Comparison of ENCODE assay signal across 8 cellular contexts in genomic region chr15:68252925-68253534, GRCh38. TPM values are rescaled to one million over a fixed set of nuclear protein-coding genes. Genes with fewer than 3 reads are reported as not detected.
A peak's percentile ranks its signal among the peaks of the same experiment; 100 is the strongest.
DNase-seq lines count a peak whose midpoint lies in the region; ATAC-seq and TF ChIP-seq lines count a peak whose summit lies in the region.

No MANE protein-coding gene starts in this region.

- TF ChIP-seq POLR2A in prostate gland (IDR thresholded peaks at IDR 0.05) = no peak

- no peak overlapping the region for H3K27ac ChIP-seq in prostate gland

- no peaks in the 10 kb centered on the region for H3K27me3 ChIP-seq in prostate gland (replicated peaks; ENCODE audit: insufficient read depth)

- peak; percentile 63 for ATAC-seq in activated CD8-positive, alpha-beta T cell treated with anti-CD3 and anti-CD28 coated beads, Interleukin-2, amount 10 ng/mL, durations not matched to agents 7 days and 5 days

- no peaks in the 10 kb centered on the region for H3K4me1 ChIP-seq in prostate gland (replicated peaks)

- WGBS in prostate gland = 24% methylated on average over 7 of the region's 7 CpGs

- no peaks in the 10 kb centered on the region for H3K36me3 ChIP-seq in prostate gland

- TF ChIP-seq CTCF in prostate gland (IDR thresholded peaks at IDR 0.05) = peak; percentile 30 to 90 (median 80)

- no peak overlapping the region for H3K4me3 Mint-ChIP-seq in activated CD8-positive, alpha-beta T cell treated with anti-CD3 and anti-CD28 coated beads, Interleukin-2, amount 10 ng/mL, durations not matched to agents 7 days and 5 days

- H3K9me3 ChIP-seq in prostate gland = no peaks in the 10 kb centered on the region

- H3K4me3 ChIP-seq in prostate gland = no peak overlapping the region

- DNase-seq in DMS 273 (lab: John Stamatoyannopoulos, UW; ENCODE audit: unreplicated experiment) (peak; percentile 84), HT-29 (ENCODE audit: low spot score) (peak; percentile 93), NCI-H69 (lab: John Stamatoyannopoulos, UW) (peak; percentile 83), germinal center (ENCODE audit: low spot score) (peak; percentile 62), prostate gland (ENCODE audit: low spot score) (peak; percentile 54), 8988T (no peak), OCI-M2 (lab: John Stamatoyannopoulos, UW; ENCODE audit: unreplicated experiment) (no peak)
- DNase-seq in activated CD8-positive, alpha-beta T cell treated with anti-CD3 and anti-CD28 coated beads, Interleukin-2, amount 10 ng/mL, durations not matched to agents 7 days and 5 days = peak; percentile 63

- H3K9me3 Mint-ChIP-seq in activated CD8-positive, alpha-beta T cell treated with anti-CD3 and anti-CD28 coated beads, Interleukin-2, amount 10 ng/mL, durations not matched to agents 7 days and 5 days (ENCODE audit: insufficient read depth) = no peaks in the 10 kb centered on the region

- H3K36me3 Mint-ChIP-seq in activated CD8-positive, alpha-beta T cell treated with anti-CD3 and anti-CD28 coated beads, Interleukin-2, amount 10 ng/mL, durations not matched to agents 7 days and 5 days (ENCODE audit: low read depth) = no peaks in the 10 kb centered on the region

- peaks cover 27% of the 10 kb centered on the region for H3K27me3 Mint-ChIP-seq in activated CD8-positive, alpha-beta T cell treated with anti-CD3 and anti-CD28 coated beads, Interleukin-2, amount 10 ng/mL, durations not matched to agents 7 days and 5 days (ENCODE audit: low read depth)

- intact Hi-C loops in prostate gland (cut with DNase I) = loop anchor here (5.0 to 10.0 kb wide), 2 partner anchors 54 to 422 kb away; no protein-coding TSS in a partner anchor

- H3K27ac Mint-ChIP-seq in activated CD8-positive, alpha-beta T cell treated with anti-CD3 and anti-CD28 coated beads, Interleukin-2, amount 10 ng/mL, durations not matched to agents 7 days and 5 days = no peak overlapping the region

- CTCF ChIA-PET in activated CD8-positive, alpha-beta T cell treated with anti-CD3 and anti-CD28 coated beads, Interleukin-2, amount 10 ng/mL, durations not matched to agents 7 days and 5 days (lab: Charles Lee) = interaction anchor here (0.6 to 7.6 kb wide), 47 partner anchors 8 to 672 kb away, joined by 3 to 152 read pairs (median 5); partner anchors contain the start of gene FEM1B

- peaks cover 7% of the 10 kb centered on the region for H3K4me1 Mint-ChIP-seq in activated CD8-positive, alpha-beta T cell treated with anti-CD3 and anti-CD28 coated beads, Interleukin-2, amount 10 ng/mL, durations not matched to agents 7 days and 5 days (ENCODE audit: low read depth)

- POLR2A ChIA-PET in activated CD8-positive, alpha-beta T cell treated with anti-CD3 and anti-CD28 coated beads, Interleukin-2, amount 10 ng/mL, durations not matched to agents 7 days and 5 days (lab: Charles Lee) = interaction anchor here (0.6 to 1.4 kb wide), 4 partner anchors 25 to 276 kb away, joined by 3 to 8 read pairs (median 4); partner anchors contain the start of gene FEM1B

RNA-seq across cellular contexts. Expression of gene CLN6, which starts 23.5 kb away (rescaled TPM):
- 113 and 122 TPM in 2 replicates for total RNA-seq in HT-29 (2014; rRNA removed; shearing (Covaris generic))
- 10 to 100 TPM; 64.5 to 69.7 TPM for total RNA-seq in activated CD8-positive, alpha-beta T cell treated with anti-CD3 and anti-CD28 coated beads, Interleukin-2, amount 10 ng/mL, durations not matched to agents 7 days and 5 days
- 10 to 100 TPM; 22.7 to 41.8 TPM for total RNA-seq in prostate gland

RNA-seq across cellular contexts. Expression of gene FEM1B, which starts 24.5 kb away (rescaled TPM):
- 22.0 and 23.6 TPM in 2 replicates for total RNA-seq in HT-29 (2014; rRNA removed; shearing (Covaris generic))
- total RNA-seq in activated CD8-positive, alpha-beta T cell treated with anti-CD3 and anti-CD28 coated beads, Interleukin-2, amount 10 ng/mL, durations not matched to agents 7 days and 5 days = 10 to 100 TPM; 45.1 to 50.7 TPM
- 10 to 100 TPM; 46.0 to 50.0 TPM for total RNA-seq in prostate gland

RNA-seq across cellular contexts. Expression of gene CALML4, which starts 47.9 kb away (rescaled TPM):
- 118 and 129 TPM in 2 replicates for total RNA-seq in HT-29 (2014; rRNA removed; shearing (Covaris generic))
- 10 to 100 TPM in 1 of 2 experiments, 1 to 10 TPM in 1; 9.6 to 11.7 TPM for total RNA-seq in activated CD8-positive, alpha-beta T cell treated with anti-CD3 and anti-CD28 coated beads, Interleukin-2, amount 10 ng/mL, durations not matched to agents 7 days and 5 days
- total RNA-seq in prostate gland = 10 to 100 TPM in 1 of 2 donors, 1 to 10 TPM in 1; 4.5 to 18.8 TPM

Comparison
In these comparisons a context has a peak if more than half of its experiments do, and no peak if none do; other contexts are left out.
1. DNase-seq: peak in DMS 273 (single experiment), HT-29 (single experiment), NCI-H69 (single experiment), activated CD8-positive, alpha-beta T cell treated with anti-CD3 and anti-CD28 coated beads, Interleukin-2, amount 10 ng/mL, durations not matched to agents 7 days and 5 days (single experiment), germinal center (single experiment) and prostate gland (single experiment); none in 8988T (single experiment) and OCI-M2 (single experiment).